In genomic region chr4:38665846-38666490, GRCh38 we compare ENCODE assay signal across 8 cellular contexts. TPM values are rescaled to one million over a fixed set of nuclear protein-coding genes. Genes with fewer than 3 reads are reported as not detected.
DNase-seq lines count a peak whose midpoint lies in the region; ATAC-seq and TF ChIP-seq lines count a peak whose summit lies in the region.

No MANE protein-coding gene starts in this region.

- TF ChIP-seq CTCF in brain microvascular endothelial cell (IDR thresholded peaks at IDR 0.05; ENCODE audit: low read depth, low read length, missing control alignments) = no peak
- TF ChIP-seq CTCF in transverse colon (IDR thresholded peaks at IDR 0.05) = no peak

- H3K9me3 ChIP-seq in transverse colon = no peaks in the 10 kb centered on the region

- H3K27me3 ChIP-seq in brain microvascular endothelial cell (replicated peaks) = no peaks in the 10 kb centered on the region
- no peaks in the 10 kb centered on the region for H3K27me3 ChIP-seq in transverse colon

- no peaks in the 10 kb centered on the region for H3K27me3 Mint-ChIP-seq in activated T-cell treated with anti-CD3 and anti-CD28 coated beads, Interleukin-2, amount 50 U/mL, for 4 hours (ENCODE audit: low read depth)
- no peaks in the 10 kb centered on the region for H3K27me3 Mint-ChIP-seq in memory B cell

- peak overlapping the region; percentile 83 for H3K4me3 ChIP-seq in brain microvascular endothelial cell (ENCODE audit: low read depth, low read length)
- peak overlapping the region; percentile 89 to 99 (median 94) for H3K4me3 ChIP-seq in transverse colon

- TF ChIP-seq EP300 in transverse colon (IDR thresholded peaks at IDR 0.05; ENCODE audit: low read depth) = no peak

- no peak for ATAC-seq in activated T-cell treated with anti-CD3 and anti-CD28 coated beads, Interleukin-2, amount 50 U/mL, for 4 hours
- ATAC-seq in memory B cell (ENCODE audit: low read depth) (no peak), HG03175 (IDR thresholded peaks at IDR 0.05; ENCODE audit: unreplicated experiment) (no peak), HG03439 (IDR thresholded peaks at IDR 0.05; ENCODE audit: unreplicated experiment) (no peak)

- WGBS in transverse colon (ENCODE audit: low coverage in 1 of 2), 2 donors = 15 to 18% methylated on average over 5 of the region's 5 CpGs

- H3K36me3 Mint-ChIP-seq in activated T-cell treated with anti-CD3 and anti-CD28 coated beads, Interleukin-2, amount 50 U/mL, for 4 hours (ENCODE audit: insufficient read depth) = peaks cover 2% of the 10 kb centered on the region
- H3K36me3 Mint-ChIP-seq in memory B cell = no peaks in the 10 kb centered on the region

- H3K27ac ChIP-seq in brain microvascular endothelial cell (peak overlapping the region; percentile 94), transverse colon (peak overlapping the region; percentile 100)

- intact Hi-C loops in transverse colon (cut with DNase I; ENCODE audit: low total_unique reads) = loop anchor here (10.0 kb wide), 1 partner anchor 71 kb away; no protein-coding TSS in a partner anchor

- no peak for DNase-seq in activated T-cell treated with anti-CD3 and anti-CD28 coated beads, Interleukin-2, amount 50 U/mL, for 4 hours
- no peak for DNase-seq in activated T-cell treated with anti-CD3 and anti-CD28 coated beads, Interleukin-2, amount 50 U/mL, for 48 hours
- DNase-seq in brain microvascular endothelial cell = no peak
- DNase-seq in memory B cell (ENCODE audit: low spot score in 2 of 2) = no peak
- no peak for DNase-seq in transverse colon
- no peak for DNase-seq in Kasumi-1 (lab: John Stamatoyannopoulos, UW)

- in situ Hi-C loops in brain microvascular endothelial cell (cut with HindIII; ENCODE audit: low pct_ligation_motif_present, low sequenced_read_pairs) = loop anchor here (10.0 kb wide), 1 partner anchor 351 kb away; no protein-coding TSS in a partner anchor
- in situ Hi-C loops in transverse colon (cut with MboI; ENCODE audit: low pct_ligation_motif_present in 1 of 4, low pct_unique_long_range_greater_than_20kb in 1 of 4, low sequenced_read_pairs in 3 of 4) = no loop called here

- H3K4me1 ChIP-seq in transverse colon = peaks cover 17 to 64% (median 50%) of the 10 kb centered on the region in 4 donors

- no peak for TF ChIP-seq POLR2A in transverse colon (IDR thresholded peaks at IDR 0.05)

- H3K4me3 Mint-ChIP-seq in activated T-cell treated with anti-CD3 and anti-CD28 coated beads, Interleukin-2, amount 50 U/mL, for 4 hours = peak overlapping the region; percentile 88
- H3K4me3 Mint-ChIP-seq in memory B cell = peak overlapping the region; percentile 88

- peaks cover 73% of the 10 kb centered on the region for H3K4me1 Mint-ChIP-seq in activated T-cell treated with anti-CD3 and anti-CD28 coated beads, Interleukin-2, amount 50 U/mL, for 4 hours (ENCODE audit: low read depth)
- peaks cover 41% of the 10 kb centered on the region for H3K4me1 Mint-ChIP-seq in memory B cell

- no peaks in the 10 kb centered on the region for H3K36me3 ChIP-seq in brain microvascular endothelial cell (replicated peaks)
- no peaks in the 10 kb centered on the region for H3K36me3 ChIP-seq in transverse colon

- peak overlapping the region; percentile 84 for H3K27ac Mint-ChIP-seq in memory B cell

- peaks cover 2% of the 10 kb centered on the region for H3K9me3 Mint-ChIP-seq in activated T-cell treated with anti-CD3 and anti-CD28 coated beads, Interleukin-2, amount 50 U/mL, for 4 hours
- H3K9me3 Mint-ChIP-seq in memory B cell = no peaks in the 10 kb centered on the region

RNA-seq across cellular contexts. Expression of gene KLF3, which starts 2.0 kb away (rescaled TPM):
- 10 to 100 TPM in 2 of 3 donors, 1 to 10 TPM in 1; 9.9 to 12.6 (median 10.9) TPM for total RNA-seq in activated T-cell treated with anti-CD3 and anti-CD28 coated beads, Interleukin-2, amount 50 U/mL, for 4 hours
- total RNA-seq in transverse colon = 100 to 1,000 TPM; 111 to 174 (median 132) TPM

Comparison
In these comparisons a context has a peak if more than half of its experiments do, and no peak if none do; other contexts are left out.
1. RNA of gene KLF3, which starts 2.0 kb away (total RNA-seq): 111 to 174 TPM in transverse colon; 9.9 to 12.6 TPM in activated T-cell treated with anti-CD3 and anti-CD28 coated beads, Interleukin-2, amount 50 U/mL, for 4 hours; every median in the first group is over 4 times any median in the second.